In genomic region chr3:98777801-98778220, GRCh38 we compare ENCODE assay signal across 16 cellular contexts. TPM values are rescaled to one million over a fixed set of nuclear protein-coding genes. Genes with fewer than 3 reads are reported as not detected.
A peak's percentile ranks its signal among the peaks of the same experiment; 100 is the strongest.
DNase-seq lines count a peak whose midpoint lies in the region; ATAC-seq and TF ChIP-seq lines count a peak whose summit lies in the region.
"Had no signal": no experiment of that assay in that cellular context is flagged by ENCODE, and none has a peak within 500 bp of the region (broad histone marks: within the 10 kb centered on the region; RNA-seq: fewer than 3 reads in every experiment).

No MANE protein-coding gene starts in this region.

- H3K27ac ChIP-seq in RWPE2 (ENCODE audit: poor library complexity, severe bottlenecking), result peak overlapping the region; percentile 58

- no peaks in the 10 kb centered on the region for H3K9me3 Mint-ChIP-seq in Caco-2 (ENCODE audit: unreplicated experiment)
- no peaks in the 10 kb centered on the region for H3K9me3 Mint-ChIP-seq in activated naive CD8-positive, alpha-beta T cell treated with anti-CD3 and anti-CD28 coated beads for 36 hours
- H3K9me3 Mint-ChIP-seq: CD8-positive, alpha-beta memory T cell; GM23338; memory B cell had no signal

- POLR2A ChIA-PET in Caco-2 (lab: Charles Lee), result no interaction called here

- H3K36me3 Mint-ChIP-seq in Caco-2 (ENCODE audit: insufficient read depth, unreplicated experiment), result peaks cover 78% of the 10 kb centered on the region
- no peaks in the 10 kb centered on the region for H3K36me3 Mint-ChIP-seq in activated naive CD8-positive, alpha-beta T cell treated with anti-CD3 and anti-CD28 coated beads for 36 hours
- H3K36me3 Mint-ChIP-seq: CD8-positive, alpha-beta memory T cell; memory B cell had no signal

- intact Hi-C loops in Caco-2 (cut with micrococcal nuclease; ENCODE audit: unreplicated experiment), result loop anchor here (1.0 to 2.0 kb wide), 4 partner anchors 8 to 45 kb away; no protein-coding TSS in a partner anchor
- intact Hi-C loops in sciatic nerve (cut with DNase I), result no loop called here

- H3K4me3 Mint-ChIP-seq in Caco-2 (ENCODE audit: unreplicated experiment), result peak overlapping the region; percentile 44
- no peak overlapping the region for H3K4me3 Mint-ChIP-seq in activated naive CD8-positive, alpha-beta T cell treated with anti-CD3 and anti-CD28 coated beads for 36 hours
- H3K4me3 Mint-ChIP-seq: CD8-positive, alpha-beta memory T cell; GM23338; memory B cell had no signal

- CTCF ChIA-PET in Caco-2 (lab: Charles Lee), result interaction anchor here (1.0 to 1.4 kb wide), 3 partner anchors 44 to 175 kb away, joined by 3 to 4 read pairs (median 4); no protein-coding TSS in a partner anchor

- TF ChIP-seq CTCF in Caco-2 (IDR thresholded peaks at IDR 0.05; ENCODE audit: insufficient read depth in 1 of 2, low read depth in 1 of 2, low read length in 1 of 2, severe bottlenecking in 1 of 2, unreplicated experiment in 1 of 2) (no peak), RWPE2 (IDR thresholded peaks at IDR 0.05; ENCODE audit: poor library complexity, severe bottlenecking) (peak; percentile 21), fibroblast of pulmonary artery (IDR thresholded peaks at IDR 0.05; ENCODE audit: low read length, missing control alignments) (peak; percentile 33)

- H3K27me3 ChIP-seq in Caco-2 (replicated peaks; ENCODE audit: control insufficient read depth, insufficient read depth, low read length) (no peaks in the 10 kb centered on the region), RWPE2 (ENCODE audit: insufficient read depth, poor library complexity, severe bottlenecking) (no peaks in the 10 kb centered on the region)
- H3K27me3 ChIP-seq: tibial nerve had no signal

- H3K36me3 ChIP-seq in Caco-2 (ENCODE audit: control insufficient read depth, insufficient read depth, low read length) (peaks cover 2% of the 10 kb centered on the region; the same call in 1 of the 2 replicates), RWPE2 (ENCODE audit: low read depth) (no peaks in the 10 kb centered on the region)
- H3K36me3 ChIP-seq: tibial nerve had no signal

- TSS peak; percentile 25 for BruUV-seq in Caco-2 (replicated peaks; lab: Mats Ljungman, UMichigan)

- DNase-seq in Caco-2 (no peak), RWPE2 (ENCODE audit: low spot score) (no peak), fibroblast of pulmonary artery (ENCODE audit: low read depth) (peak; percentile 85), sciatic nerve (ENCODE audit: low spot score) (no peak), NCI-H2081 treated with DMSO at 0.1 percent for 48 hours (lab: John Stamatoyannopoulos, UW) (no peak), AG08396 (ENCODE audit: low spot score) (no peak)
- no peak for DNase-seq in activated naive CD8-positive, alpha-beta T cell treated with anti-CD3 and anti-CD28 coated beads for 36 hours
- DNase-seq: activated CD8-positive, alpha-beta memory T cell treated with anti-CD3 and anti-CD28 coated beads, Interleukin-2, amount 50 U/mL, for 48 hours; anterior cingulate cortex; CD8-positive, alpha-beta memory T cell; NCI-H345; posterior cingulate gyrus had no signal

- H3K4me1 ChIP-seq in Caco-2 (peaks cover 73% of the 10 kb centered on the region), RWPE2 (ENCODE audit: insufficient read depth, poor library complexity, severe bottlenecking) (peaks cover 20% of the 10 kb centered on the region)

- H3K9me3 ChIP-seq in Caco-2 (no peaks in the 10 kb centered on the region), RWPE2 (ENCODE audit: severe bottlenecking) (no peaks in the 10 kb centered on the region)
- H3K9me3 ChIP-seq: tibial nerve had no signal

- ATAC-seq in RWPE2 (ENCODE audit: low read depth) (peak; percentile 37), sciatic nerve (peak; percentile 57), GM21367 (IDR thresholded peaks at IDR 0.05; ENCODE audit: unreplicated experiment) (no peak)
- ATAC-seq: GM23338 had no signal

- H3K4me3 ChIP-seq in Caco-2 (ENCODE audit: low read depth, low read length), result no peak overlapping the region
- H3K4me3 ChIP-seq in RWPE2 (ENCODE audit: severe bottlenecking), result no peak overlapping the region
- no peak overlapping the region for H3K4me3 ChIP-seq in fibroblast of pulmonary artery (replicated peaks; ENCODE audit: low read depth, low read length)
- H3K4me3 ChIP-seq: GM23338, tibial nerve had no signal

- peaks cover 56% of the 10 kb centered on the region for H3K4me1 Mint-ChIP-seq in Caco-2 (ENCODE audit: low read depth, unreplicated experiment)
- H3K4me1 Mint-ChIP-seq in activated naive CD8-positive, alpha-beta T cell treated with anti-CD3 and anti-CD28 coated beads for 36 hours, result peaks cover 19% of the 10 kb centered on the region
- H3K4me1 Mint-ChIP-seq: CD8-positive, alpha-beta memory T cell; GM23338; memory B cell had no signal

- H3K27me3 Mint-ChIP-seq in Caco-2 (ENCODE audit: insufficient read depth, unreplicated experiment), result no peaks in the 10 kb centered on the region
- H3K27me3 Mint-ChIP-seq in activated naive CD8-positive, alpha-beta T cell treated with anti-CD3 and anti-CD28 coated beads for 36 hours, result peaks cover 19% of the 10 kb centered on the region

- peak overlapping the region; percentile 71 for H3K27ac Mint-ChIP-seq in Caco-2 (ENCODE audit: unreplicated experiment)
- no peak overlapping the region for H3K27ac Mint-ChIP-seq in activated naive CD8-positive, alpha-beta T cell treated with anti-CD3 and anti-CD28 coated beads for 36 hours
- H3K27ac Mint-ChIP-seq: GM23338, memory B cell had no signal

RNA-seq across cellular contexts. Expression of gene ST3GAL6, which starts 14.7 kb away (rescaled TPM):
- 59.7 and 67.2 TPM in 2 replicates for total RNA-seq in Caco-2 (2022)
- total RNA-seq in sciatic nerve, result 25.1 TPM
- under 1 TPM; 0.28 to 0.58 TPM for total RNA-seq in activated naive CD8-positive, alpha-beta T cell treated with anti-CD3 and anti-CD28 coated beads for 36 hours

Comparison
In these comparisons a context has a peak if more than half of its experiments do, and no peak if none do; other contexts are left out.
1. CTCF ChIP-seq: peak in RWPE2 (single experiment) and fibroblast of pulmonary artery (single experiment); none in Caco-2 (0 of 2).
2. RNA of gene ST3GAL6, which starts 14.7 kb away (total RNA-seq): 59.7 to 67.2 TPM in Caco-2 and 25.1 TPM in sciatic nerve (single experiment); 0.28 to 0.58 TPM in activated naive CD8-positive, alpha-beta T cell treated with anti-CD3 and anti-CD28 coated beads for 36 hours; every median in the first group is over 10 times any median in the second.